31 cellular contexts compared by ENCODE assay signal in the genomic region with DNA sequence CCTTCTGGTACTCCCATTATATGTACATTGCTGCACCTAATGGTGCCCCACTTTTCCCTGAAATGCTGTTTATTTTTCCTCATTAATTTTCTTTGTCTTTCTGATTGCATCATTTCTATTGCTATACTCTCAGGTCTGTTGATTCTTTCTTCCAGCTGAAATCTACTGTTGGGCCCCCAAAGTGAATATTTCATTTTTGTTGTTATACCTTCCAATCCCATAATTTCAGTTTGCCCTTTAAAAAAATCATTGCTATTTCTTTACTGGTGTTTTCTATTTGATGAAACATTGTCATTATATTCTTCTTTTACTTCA. TPM values are rescaled to one million over a fixed set of nuclear protein-coding genes. Genes with fewer than 3 reads are reported as not detected.
"Had no signal": no experiment of that assay in that cellular context is flagged by ENCODE, and none has a peak within 500 bp of the region (broad histone marks: within the 10 kb centered on the region; RNA-seq: fewer than 3 reads in every experiment).

No MANE protein-coding gene starts in this region.

- H3K4me3 ChIP-seq: stomach, suprapubic skin, testis, thoracic aorta, thyroid gland, tibial artery, tibial nerve, transverse colon, upper lobe of left lung, upper lobe of right lung, uterus, vagina had no signal

- H3K27ac ChIP-seq: stomach, suprapubic skin, testis, thoracic aorta, thyroid gland, tibial artery, tibial nerve, transverse colon, upper lobe of left lung, upper lobe of right lung, uterus, vagina had no signal

- H3K4me1 ChIP-seq: suprapubic skin, transverse colon, upper lobe of right lung, vagina had no signal

- H3K27me3 ChIP-seq: stomach, testis, thyroid gland, tibial artery, tibial nerve, transverse colon, upper lobe of left lung, upper lobe of right lung, uterus, vagina had no signal

- ATAC-seq: stimulated activated effector memory CD8-positive, alpha-beta T cell treated with anti-CD3 and anti-CD28 coated beads, Interleukin-12 subunit alpha, Interleukin-12 subunit beta, amount 100 ng/mL, for 72 hours; stimulated activated memory B cell treated with anti-CD40 and anti-IgM and Interleukin-4, amounts not matched to agents 10 μg/mL and 1 μg/mL and 100 μg/mL, for 72 hours; stimulated activated naive B cell treated with anti-CD40 and anti-IgM and Interleukin-4, amounts not matched to agents 10 μg/mL and 1 μg/mL and 100 μg/mL, for 72 hours; stimulated activated naive CD8-positive, alpha-beta T cell treated with anti-CD3 and anti-CD28 coated beads, Interleukin-15, amount 100 ng/mL, for 72 hours; stimulated activated naive CD8-positive, alpha-beta T cell treated with anti-CD3 and anti-CD28 coated beads, Interleukin-15, Interleukin-2, amounts not matched to agents 100 U/mL and 50 U/mL, for 24 hours; upper lobe of right lung had no signal

- H3K9me3 ChIP-seq: testis, thyroid gland had no signal

- H3K36me3 ChIP-seq: stomach, suprapubic skin, thoracic aorta, thyroid gland, tibial artery, tibial nerve, transverse colon, upper lobe of left lung, upper lobe of right lung, uterus, vagina had no signal

- DNase-seq: stimulated activated CD4-positive, alpha-beta T cell treated with anti-CD3 and anti-CD28 coated beads, Interleukin-2, amount 100 ng/mL, for 48 hours; stimulated activated CD4-positive, alpha-beta T cell treated with anti-CD3 and anti-CD28 coated beads, Interleukin-4, amount 100 ng/mL, for 1 hour; stimulated activated CD4-positive, alpha-beta T cell treated with anti-CD3 and anti-CD28 coated beads, Interleukin-4, amount 100 ng/mL, for 24 hours; stimulated activated CD4-positive, alpha-beta T cell treated with anti-CD3 and anti-CD28 coated beads, Interleukin-4, amount 100 ng/mL, for 4 hours; stimulated activated CD8-positive, alpha-beta memory T cell treated with anti-CD3 and anti-CD28 coated beads, Interleukin-4, amount 100 ng/mL, for 48 hours; stimulated activated naive B cell treated with anti-CD40 and anti-IgM and Interleukin-4, amounts not matched to agents 10 μg/mL and 1 μg/mL and 100 μg/mL, for 72 hours; stimulated activated naive CD4-positive, alpha-beta T cell; stimulated activated naive CD4-positive, alpha-beta T cell treated with Interleukin-2 at 50 U/mL for 16 hours; stimulated activated naive CD8-positive, alpha-beta T cell treated with anti-CD3 and anti-CD28 coated beads, Interleukin-15, amount 100 ng/mL, for 72 hours; stimulated activated naive CD8-positive, alpha-beta T cell treated with anti-CD3 and anti-CD28 coated beads, Interleukin-15, Interleukin-2, amounts not matched to agents 100 U/mL and 50 U/mL, for 24 hours; stomach; substantia nigra; testis; thyroid gland; tibial artery; transverse colon; trophoblast cell; upper lobe of left lung; upper lobe of right lung; uterus had no signal

- FAIRE-seq: urothelium cell line had no signal

RNA-seq across cellular contexts. Expression of a gene that starts 3.0 kb away (rescaled TPM):
- total RNA-seq: stomach, subcutaneous adipose tissue, suprapubic skin, temporal lobe, testis, thoracic aorta, thyroid gland, tibial nerve, transverse colon, upper lobe of left lung, upper lobe of right lung, ureter, vagina had no signal
- polyA plus RNA-seq: stomach, urinary bladder had no signal
